In genomic region chr12:124478985-124479645, GRCh38 we compare ENCODE assay signal across 18 cellular contexts.
DNase-seq lines count a peak whose midpoint lies in the region; ATAC-seq, FAIRE-seq and TF ChIP-seq lines count a peak whose summit lies in the region.
"Had no signal": no experiment of that assay in that cellular context is flagged by ENCODE, and none has a peak within 500 bp of the region (broad histone marks: within the 10 kb centered on the region; RNA-seq: fewer than 3 reads in every experiment).

No MANE protein-coding gene starts in this region.

- no peak overlapping the region for H3K4me3 Mint-ChIP-seq in naive thymus-derived CD8-positive, alpha-beta T cell
- H3K4me3 Mint-ChIP-seq: HFFc6 had no signal

- H3K9me3 ChIP-seq in BLaER1 = peaks cover 19% of the 10 kb centered on the region
- no peaks in the 10 kb centered on the region for H3K9me3 ChIP-seq in Peyer's patch
- H3K9me3 ChIP-seq: BE2C had no signal

- no peak for DNase-seq in GM12891 (ENCODE audit: insufficient read length, low spot score)
- DNase-seq in dorsolateral prefrontal cortex = no peak
- no peak for DNase-seq in naive thymus-derived CD8-positive, alpha-beta T cell
- no peak for DNase-seq in Peyer's patch
- DNase-seq in activated naive CD4-positive, alpha-beta T cell treated with anti-CD3 and anti-CD28 coated beads, Interleukin-2, amount 50 U/mL, for 72 hours (ENCODE audit: low spot score in 2 of 2) = no peak
- no peak for DNase-seq in T-helper 2 cell
- DNase-seq: activated effector memory CD4-positive, alpha-beta T cell treated with Interleukin-2 at 50 U/mL for 16 hours; BE2C; cortex of kidney; DMS53; HFFc6; MV-4-11; NCI-H2081; NCI-H510A treated with DMSO at 0.1 percent for 48 hours; PC-3 had no signal

- TF ChIP-seq POLR2A in GM12891 (IDR thresholded peaks at IDR 0.05; ENCODE audit: low read depth, low read length) (no peak), Peyer's patch (IDR thresholded peaks at IDR 0.05) (no peak)

- peak overlapping the region; percentile 83 for H3K4me2 ChIP-seq in BLaER1

- no peak for TF ChIP-seq CTCF in dorsolateral prefrontal cortex (IDR thresholded peaks at IDR 0.05 in 54 of 56, conservative IDR thresholded peaks at IDR 0.05 in 2 of 56; ENCODE audit: low read depth in 1 of 56, partially characterized antibody in 56 of 56)
- no peak for TF ChIP-seq CTCF in Peyer's patch (IDR thresholded peaks at IDR 0.05)

- peaks cover 0 to 4% (median 0%) of the 10 kb centered on the region in 9 donors for H3K9me3 Mint-ChIP-seq in naive thymus-derived CD8-positive, alpha-beta T cell
- H3K9me3 Mint-ChIP-seq in activated naive CD4-positive, alpha-beta T cell treated with anti-CD3 and anti-CD28 coated beads, Interleukin-2, amount 50 U/mL, for 72 hours = peaks cover under 1 to 9% of the 10 kb centered on the region in 2 donors
- H3K9me3 Mint-ChIP-seq: HFFc6 had no signal

- POLR2A ChIA-PET in naive thymus-derived CD8-positive, alpha-beta T cell (lab: Charles Lee) = no interaction called here

- peaks cover 8 to 46% (median 23%) of the 10 kb centered on the region in 3 donors for H3K36me3 Mint-ChIP-seq in naive thymus-derived CD8-positive, alpha-beta T cell
- peaks cover 30 to 47% of the 10 kb centered on the region in 2 donors for H3K36me3 Mint-ChIP-seq in activated naive CD4-positive, alpha-beta T cell treated with anti-CD3 and anti-CD28 coated beads, Interleukin-2, amount 50 U/mL, for 72 hours

- ATAC-seq in naive thymus-derived CD8-positive, alpha-beta T cell = no peak
- ATAC-seq in activated naive CD4-positive, alpha-beta T cell treated with anti-CD3 and anti-CD28 coated beads, Interleukin-2, amount 50 U/mL, for 72 hours = no peak
- ATAC-seq in GM19463 (IDR thresholded peaks at IDR 0.05; ENCODE audit: unreplicated experiment) = no peak
- ATAC-seq: PC-3 had no signal

- intact Hi-C loops in dorsolateral prefrontal cortex (cut with DNase I) = loop anchor here in 1 of 2 donors (5.0 kb wide), 1 partner anchor 288 kb away; no protein-coding TSS in a partner anchor

- FAIRE-seq in GM12891 (lab: Jason Lieb, UNC) = peak; percentile 98
- FAIRE-seq: GM19239 had no signal

- peaks cover 94% of the 10 kb centered on the region for H3K4me1 ChIP-seq in BLaER1
- peaks cover 0 to 26% (median 14%) of the 10 kb centered on the region in 4 donors for H3K4me1 ChIP-seq in Peyer's patch

- H3K27me3 Mint-ChIP-seq in naive thymus-derived CD8-positive, alpha-beta T cell = no peaks in the 10 kb centered on the region

- peaks cover 21 to 35% (median 32%) of the 10 kb centered on the region in 4 donors for H3K4me1 Mint-ChIP-seq in naive thymus-derived CD8-positive, alpha-beta T cell

- no peak overlapping the region for H3K4me3 ChIP-seq in BLaER1
- no peak overlapping the region for H3K4me3 ChIP-seq in dorsolateral prefrontal cortex
- no peak overlapping the region for H3K4me3 ChIP-seq in Peyer's patch

- peak overlapping the region; percentile 36; the same call in 1 of the 2 replicates for H3K9ac ChIP-seq in BLaER1

- peak overlapping the region in 8 of 10 donors; percentile 0 to 74 (median 50) for H3K27ac Mint-ChIP-seq in naive thymus-derived CD8-positive, alpha-beta T cell
- H3K27ac Mint-ChIP-seq in activated naive CD4-positive, alpha-beta T cell treated with anti-CD3 and anti-CD28 coated beads, Interleukin-2, amount 50 U/mL, for 72 hours = no peak overlapping the region
- H3K27ac Mint-ChIP-seq: HFFc6 had no signal

- H3K36me3 ChIP-seq in BLaER1 = peaks cover 49% of the 10 kb centered on the region
- H3K36me3 ChIP-seq in Peyer's patch = peaks cover 0 to 51% (median 0%) of the 10 kb centered on the region in 3 donors

- H3K27ac ChIP-seq in BLaER1 = peak overlapping the region; percentile 59
- H3K27ac ChIP-seq in dorsolateral prefrontal cortex = peak overlapping the region in 36 of 59 donors; percentile 1 to 95 (median 56)
- H3K27ac ChIP-seq in Peyer's patch = no peak overlapping the region

- H3K27me3 ChIP-seq in BLaER1 = no peaks in the 10 kb centered on the region
- H3K27me3 ChIP-seq in dorsolateral prefrontal cortex = no peaks in the 10 kb centered on the region
- no peaks in the 10 kb centered on the region for H3K27me3 ChIP-seq in Peyer's patch
- H3K27me3 ChIP-seq: BE2C had no signal

- peaks cover 98% of the 10 kb centered on the region for H4K20me1 ChIP-seq in BLaER1

TF ChIP-seq in GM12891, 5 proteins besides CTCF, POLR2A, EP300 and RAD21:
- TF ChIP-seq POU2F2 (IDR thresholded peaks at IDR 0.05; ENCODE audit: low read depth, low read length) (peak; percentile 76), SPI1 (IDR thresholded peaks at IDR 0.05; ENCODE audit: low read depth, low read length) (no peak)

Comparison
In these comparisons a context has a peak if more than half of its experiments do, and no peak if none do; other contexts are left out.
1. H3K27ac ChIP-seq: peak in BLaER1 (single experiment) and dorsolateral prefrontal cortex (36 of 59); none in Peyer's patch (0 of 4).
2. H3K27ac Mint-ChIP-seq: peak in naive thymus-derived CD8-positive, alpha-beta T cell (8 of 10); none in activated naive CD4-positive, alpha-beta T cell treated with anti-CD3 and anti-CD28 coated beads, Interleukin-2, amount 50 U/mL, for 72 hours (0 of 2).